Comparison of ENCODE assay signal across 8 cellular contexts in the genomic region with DNA sequence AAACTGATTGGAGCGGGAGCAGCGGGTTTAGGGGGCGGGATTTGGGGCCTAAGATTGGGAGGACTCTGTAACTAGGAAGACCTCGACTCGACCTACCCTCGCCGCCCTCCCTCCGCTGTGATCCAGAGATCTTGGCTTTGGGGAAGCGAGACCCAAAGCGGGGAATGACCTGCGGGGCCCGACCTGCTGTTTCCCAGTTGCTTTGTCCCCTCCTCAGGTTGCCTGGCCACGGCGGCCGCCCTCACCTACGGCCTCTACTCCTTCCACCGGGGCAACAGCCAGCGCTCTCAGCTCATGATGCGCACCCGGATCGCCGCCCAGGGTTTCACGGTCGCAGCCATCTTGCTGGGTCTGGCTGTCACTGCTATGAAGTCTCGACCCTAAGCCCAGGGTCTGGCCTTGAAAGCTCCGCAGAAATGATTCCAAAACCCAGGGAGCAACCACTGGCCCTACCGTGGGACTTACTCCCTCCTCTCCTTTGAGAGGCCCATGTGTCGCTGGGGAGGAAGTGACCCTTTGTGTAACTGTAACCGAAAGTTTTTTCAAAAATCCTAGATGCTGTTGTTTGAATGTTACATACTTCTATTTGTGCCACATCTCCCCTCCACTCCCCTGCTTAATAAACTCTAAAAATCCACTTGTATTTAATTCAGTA. TPM values are rescaled to one million over a fixed set of nuclear protein-coding genes. Genes with fewer than 3 reads are reported as not detected.
DNase-seq lines count a peak whose midpoint lies in the region; ATAC-seq lines count a peak whose summit lies in the region.

No MANE protein-coding gene starts in this region.

- H3K9me3 Mint-ChIP-seq in activated naive CD4-positive, alpha-beta T cell treated with anti-CD3 and anti-CD28 coated beads, Interleukin-2, amount 50 U/mL, for 72 hours: no peaks in the 10 kb centered on the region
- H3K9me3 Mint-ChIP-seq in stimulated activated effector memory CD8-positive, alpha-beta T cell treated with anti-CD3 and anti-CD28 coated beads, Interleukin-12 subunit alpha, Interleukin-12 subunit beta, amount 100 ng/mL, for 72 hours: no peaks in the 10 kb centered on the region

- H3K4me3 ChIP-seq in iPS-11a (ENCODE audit: low read depth, low read length): peak overlapping the region; percentile 99

- DNase-seq in CMK (ENCODE audit: low read depth) (peak; percentile 91), OCI-M2 (lab: John Stamatoyannopoulos, UW; ENCODE audit: unreplicated experiment) (no peak), islet precursor cell (no peak)
- DNase-seq in activated naive CD4-positive, alpha-beta T cell treated with anti-CD3 and anti-CD28 coated beads, Interleukin-2, amount 50 U/mL, for 72 hours (ENCODE audit: low spot score in 2 of 2): no peak
- no peak for DNase-seq in stimulated activated effector memory CD8-positive, alpha-beta T cell treated with anti-CD3 and anti-CD28 coated beads, Interleukin-12 subunit alpha, Interleukin-12 subunit beta, amount 100 ng/mL, for 72 hours (ENCODE audit: low spot score in 2 of 2)

- ATAC-seq in GM19438 (IDR thresholded peaks at IDR 0.05; ENCODE audit: low read depth, unreplicated experiment): peak; percentile 26
- ATAC-seq in HG03520 (IDR thresholded peaks at IDR 0.05; ENCODE audit: unreplicated experiment): peak; percentile 29
- ATAC-seq in activated naive CD4-positive, alpha-beta T cell treated with anti-CD3 and anti-CD28 coated beads, Interleukin-2, amount 50 U/mL, for 72 hours: peak; percentile 43 to 53
- ATAC-seq in stimulated activated effector memory CD8-positive, alpha-beta T cell treated with anti-CD3 and anti-CD28 coated beads, Interleukin-12 subunit alpha, Interleukin-12 subunit beta, amount 100 ng/mL, for 72 hours: peak; percentile 62

- peak overlapping the region; percentile 92 for H3K4me3 Mint-ChIP-seq in stimulated activated effector memory CD8-positive, alpha-beta T cell treated with anti-CD3 and anti-CD28 coated beads, Interleukin-12 subunit alpha, Interleukin-12 subunit beta, amount 100 ng/mL, for 72 hours

- H3K27ac Mint-ChIP-seq in activated naive CD4-positive, alpha-beta T cell treated with anti-CD3 and anti-CD28 coated beads, Interleukin-2, amount 50 U/mL, for 72 hours: peak overlapping the region; percentile 98 to 100
- H3K27ac Mint-ChIP-seq in stimulated activated effector memory CD8-positive, alpha-beta T cell treated with anti-CD3 and anti-CD28 coated beads, Interleukin-12 subunit alpha, Interleukin-12 subunit beta, amount 100 ng/mL, for 72 hours: peak overlapping the region; percentile 98

- peaks cover 43 to 46% of the 10 kb centered on the region in 2 donors for H3K36me3 Mint-ChIP-seq in activated naive CD4-positive, alpha-beta T cell treated with anti-CD3 and anti-CD28 coated beads, Interleukin-2, amount 50 U/mL, for 72 hours
- H3K36me3 Mint-ChIP-seq in stimulated activated effector memory CD8-positive, alpha-beta T cell treated with anti-CD3 and anti-CD28 coated beads, Interleukin-12 subunit alpha, Interleukin-12 subunit beta, amount 100 ng/mL, for 72 hours: peaks cover 83% of the 10 kb centered on the region

- peaks cover 32% of the 10 kb centered on the region for H3K4me1 Mint-ChIP-seq in stimulated activated effector memory CD8-positive, alpha-beta T cell treated with anti-CD3 and anti-CD28 coated beads, Interleukin-12 subunit alpha, Interleukin-12 subunit beta, amount 100 ng/mL, for 72 hours

RNA-seq across cellular contexts. Expression of a gene that starts 0.7 kb away (rescaled TPM):
- total RNA-seq in activated naive CD4-positive, alpha-beta T cell treated with anti-CD3 and anti-CD28 coated beads, Interleukin-2, amount 50 U/mL, for 72 hours: 100 to 1,000 TPM; 120 to 154 TPM

RNA-seq across cellular contexts. Expression of a gene that starts 0.8 kb away (rescaled TPM):
- 10 to 100 TPM; 42.1 to 67.7 TPM for total RNA-seq in activated naive CD4-positive, alpha-beta T cell treated with anti-CD3 and anti-CD28 coated beads, Interleukin-2, amount 50 U/mL, for 72 hours

RNA-seq across cellular contexts. Expression of a gene that starts 24.0 kb away (rescaled TPM):
- total RNA-seq in activated naive CD4-positive, alpha-beta T cell treated with anti-CD3 and anti-CD28 coated beads, Interleukin-2, amount 50 U/mL, for 72 hours: 10 to 100 TPM in 1 of 2 donors, 1 to 10 TPM in 1; 3.1 to 19.1 TPM

RNA-seq across cellular contexts. Expression of a gene that starts 27.1 kb away (rescaled TPM):
- total RNA-seq in activated naive CD4-positive, alpha-beta T cell treated with anti-CD3 and anti-CD28 coated beads, Interleukin-2, amount 50 U/mL, for 72 hours: 10 to 100 TPM; 41.8 to 48.6 TPM

RNA-seq across cellular contexts. Expression of a gene that starts 27.7 kb away (rescaled TPM):
- total RNA-seq in activated naive CD4-positive, alpha-beta T cell treated with anti-CD3 and anti-CD28 coated beads, Interleukin-2, amount 50 U/mL, for 72 hours: 10 to 100 TPM; 58.3 to 58.9 TPM
